ENCODE assay signal across 7 cellular contexts in the genomic region with DNA sequence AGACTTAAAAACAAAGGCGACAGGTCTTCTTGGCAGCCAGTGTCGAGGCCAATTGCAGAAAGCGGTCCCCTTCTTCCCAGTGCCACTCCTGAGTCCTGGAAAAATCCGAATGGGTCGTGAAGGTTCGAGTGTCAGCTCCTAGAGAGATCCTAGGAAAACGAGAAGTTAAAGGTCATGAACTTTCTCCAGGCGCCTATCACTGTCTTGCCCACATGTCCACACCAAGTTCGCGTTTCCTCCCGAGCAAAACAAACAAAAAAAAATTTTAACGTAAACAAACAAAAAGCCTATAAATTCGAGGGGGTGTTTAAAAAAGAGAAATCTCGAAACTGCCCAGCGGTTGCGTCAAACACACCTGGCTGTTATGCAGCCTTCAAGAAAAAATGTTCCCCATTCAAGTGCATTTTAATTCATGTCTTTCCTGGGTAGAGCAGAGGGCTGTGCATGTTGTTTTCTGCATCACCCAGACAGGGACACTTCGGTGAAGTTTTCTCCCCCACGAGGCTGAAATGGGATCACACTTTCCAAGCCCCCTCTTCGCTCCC. TPM values are rescaled to one million over a fixed set of nuclear protein-coding genes. Genes with fewer than 3 reads are reported as not detected.
DNase-seq lines count a peak whose midpoint lies in the region; ATAC-seq and TF ChIP-seq lines count a peak whose summit lies in the region.

No MANE protein-coding gene starts in this region.

- intact Hi-C loops in posterior vena cava (cut with DNase I): loop anchor here (10.0 kb wide), 3 partner anchors 77 to 273 kb away; a partner anchor contains a TSS

- in situ Hi-C loops in KBM-7 (cut with MboI; ENCODE audit: low pct_unique_long_range_greater_than_20kb, low sequenced_read_pairs): no loop called here

- no peaks in the 10 kb centered on the region for H3K36me3 Mint-ChIP-seq in naive B cell

- ATAC-seq in GM18909 (IDR thresholded peaks at IDR 0.05; ENCODE audit: poor library complexity, unreplicated experiment) (peak; percentile 0), naive B cell (ENCODE audit: low read depth in 2 of 2) (peak; percentile 1 to 5)

- peak overlapping the region in 5 of 6 donors; percentile 79 to 90 (median 84) for H3K27ac Mint-ChIP-seq in naive B cell

- TF ChIP-seq CTCF in cardiac fibroblast (IDR thresholded peaks at IDR 0.05; ENCODE audit: low read depth, low read length): no peak

- H3K4me3 Mint-ChIP-seq in naive B cell: peak overlapping the region; percentile 78 to 96 (median 92)

- DNase-seq in KBM-7 (peak; percentile 58), cardiac fibroblast (ENCODE audit: low read depth in 2 of 2) (peak in 1 of 2 donors; percentile 40), naive B cell (peak; percentile 6), posterior vena cava (ENCODE audit: low spot score) (no peak), D341Med (ENCODE audit: low spot score) (no peak), GM19238 (ENCODE audit: insufficient read length, low spot score) (no peak)

- H3K9me3 Mint-ChIP-seq in naive B cell: no peaks in the 10 kb centered on the region

- peaks cover 3 to 26% (median 11%) of the 10 kb centered on the region in 3 donors for H3K4me1 Mint-ChIP-seq in naive B cell

- peak overlapping the region; percentile 66 to 74 for H3K4me3 ChIP-seq in cardiac fibroblast (replicated peaks in 1 of 2; ENCODE audit: low read depth in 2 of 2, low read length in 2 of 2)

- H3K27me3 Mint-ChIP-seq in naive B cell: no peaks in the 10 kb centered on the region

RNA-seq across cellular contexts. Expression of a gene that starts 1.5 kb away (rescaled TPM):
- polyA plus RNA-seq in naive B cell (ENCODE audit: low read depth in 6 of 6): 1 to 10 TPM in 1 of 6 donors, under 1 TPM in 4, not detected in 1; 0.30 to 2.2 (median 0.56) TPM
- total RNA-seq in posterior vena cava: 100 to 1,000 TPM; 121 to 167 TPM

Comparison
In these comparisons a context has a peak if more than half of its experiments do, and no peak if none do; other contexts are left out.
1. DNase-seq: peak in KBM-7 (single experiment) and naive B cell (single experiment); none in posterior vena cava (single experiment), D341Med (single experiment) and GM19238 (single experiment).